1 cellular context compared by ENCODE assay signal in the genomic region with DNA sequence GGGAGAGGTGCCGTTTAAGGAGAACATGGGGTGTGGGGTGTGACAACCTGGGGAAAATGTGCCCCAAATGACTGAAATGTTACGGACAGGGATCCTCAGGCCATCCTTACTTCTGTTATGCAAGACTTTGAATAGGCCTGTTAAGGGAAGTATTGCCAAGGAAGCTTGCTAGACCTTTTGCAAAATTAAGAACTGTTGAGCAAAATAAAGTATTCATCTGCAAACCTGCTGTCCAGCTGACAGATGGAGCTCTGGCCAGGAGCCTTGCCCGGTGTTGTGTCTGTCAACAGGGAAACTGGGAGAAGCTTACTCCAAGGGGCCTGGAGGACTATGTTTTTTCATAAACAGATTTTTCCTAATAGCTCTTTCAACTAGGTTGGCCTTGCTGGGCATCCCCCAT.
TF ChIP-seq lines count a peak whose summit lies in the region.

No MANE protein-coding gene starts in this region.

TF ChIP-seq in H1, 55 proteins besides CTCF, POLR2A, EP300 and RAD21:
- TF ChIP-seq RFX5 (IDR thresholded peaks at IDR 0.05; ENCODE audit: borderline replicate concordance, low read depth, low read length) = no peak
- TF ChIP-seq CHD2 (IDR thresholded peaks at IDR 0.05; ENCODE audit: low read length) = no peak
- no peak for TF ChIP-seq KDM1A (IDR thresholded peaks at IDR 0.05; ENCODE audit: borderline replicate concordance, low read length)
- no peak for TF ChIP-seq SIRT6 (IDR thresholded peaks at IDR 0.05; ENCODE audit: low read length)
- TF ChIP-seq BACH1 (IDR thresholded peaks at IDR 0.05; ENCODE audit: low read length) = no peak
- TF ChIP-seq KDM4A (IDR thresholded peaks at IDR 0.05; ENCODE audit: low read depth, low read length, severe bottlenecking) = no peak
- TF ChIP-seq SRF (IDR thresholded peaks at IDR 0.05; ENCODE audit: low read depth, low read length) = no peak
- TF ChIP-seq TAF7 (optimal IDR thresholded peaks at IDR 0.05; ENCODE audit: borderline replicate concordance, low read depth, low read length) = no peak
- TF ChIP-seq POU5F1 (IDR thresholded peaks at IDR 0.05; ENCODE audit: low read depth, low read length) = no peak
- TF ChIP-seq TAF1 (IDR thresholded peaks at IDR 0.05; ENCODE audit: low read depth, low read length) = no peak
- TF ChIP-seq, protein P1, sequence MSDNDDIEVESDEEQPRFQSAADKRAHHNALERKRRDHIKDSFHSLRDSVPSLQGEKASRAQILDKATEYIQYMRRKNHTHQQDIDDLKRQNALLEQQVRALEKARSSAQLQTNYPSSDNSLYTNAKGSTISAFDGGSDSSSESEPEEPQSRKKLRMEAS (IDR thresholded peaks at IDR 0.05) = no peak
- TF ChIP-seq FOSL1 (IDR thresholded peaks at IDR 0.05; ENCODE audit: insufficient read depth, low read depth, low read length) = no peak
- TF ChIP-seq CBX5 (IDR thresholded peaks at IDR 0.05; ENCODE audit: low read depth, low read length) = no peak
- TF ChIP-seq GABPA (IDR thresholded peaks at IDR 0.05; ENCODE audit: borderline replicate concordance, insufficient read depth, low read length) = no peak
- TF ChIP-seq YY1 (IDR thresholded peaks at IDR 0.05; ENCODE audit: low read depth, low read length) = no peak
- TF ChIP-seq NRF1 (IDR thresholded peaks at IDR 0.05; ENCODE audit: low read depth, low read length) = no peak
- no peak for TF ChIP-seq NANOG (IDR thresholded peaks at IDR 0.05; ENCODE audit: insufficient read depth, low read depth, low read length, poor library complexity, severe bottlenecking)
